In the genomic region with DNA sequence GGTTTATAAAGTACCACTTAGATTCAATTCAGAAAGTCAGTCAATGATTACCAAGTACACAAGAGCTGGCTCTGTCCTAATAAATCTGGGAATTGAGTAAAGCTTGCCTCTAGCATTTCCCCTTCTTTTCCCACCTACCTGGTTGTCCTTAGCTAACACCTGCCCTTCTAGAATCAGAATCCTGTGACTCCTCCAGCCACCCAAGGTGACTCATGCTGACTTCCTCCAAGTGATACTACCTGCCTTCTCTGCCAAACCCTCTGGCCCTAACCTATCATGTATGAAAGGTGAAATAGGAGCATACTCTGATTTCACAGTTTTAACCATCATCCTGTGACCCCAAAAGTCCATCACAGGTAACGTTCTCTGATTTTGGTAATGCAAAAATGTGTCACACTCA, we compare ENCODE assay signal across 22 cellular contexts.
DNase-seq lines count a peak whose midpoint lies in the region; ATAC-seq and TF ChIP-seq lines count a peak whose summit lies in the region.
"Had no signal": no experiment of that assay in that cellular context is flagged by ENCODE, and none has a peak within 500 bp of the region (broad histone marks: within the 10 kb centered on the region; RNA-seq: fewer than 3 reads in every experiment).

No MANE protein-coding gene starts in this region.

- H3K27me3 Mint-ChIP-seq in MCF 10A (ENCODE audit: insufficient read depth, unreplicated experiment) = no peaks in the 10 kb centered on the region
- H3K27me3 Mint-ChIP-seq: activated CD4-positive, alpha-beta T cell treated with anti-CD3 and anti-CD28 coated beads, Interleukin-2, amount 10 ng/mL, durations not matched to agents 7 days and 5 days; CD4-positive, alpha-beta T cell; dendritic cell treated with granulocyte-macrophage colony-stimulating factor and Interleukin-4, amounts not matched to agents 40 ng/mL and 50 ng/mL, for 4 days had no signal

- H3K4me3 ChIP-seq in breast epithelium = no peak overlapping the region
- no peak overlapping the region for H3K4me3 ChIP-seq in duodenal mucosa (ENCODE audit: low read depth in 1 of 2, low read length in 2 of 2)
- H3K4me3 ChIP-seq in left lung = no peak overlapping the region
- no peak overlapping the region for H3K4me3 ChIP-seq in upper lobe of right lung
- H3K4me3 ChIP-seq in sigmoid colon = no peak overlapping the region
- H3K4me3 ChIP-seq: ascending aorta, prostate gland, vagina had no signal

- CTCF ChIA-PET in MCF 10A (lab: Yijun Ruan, JAX) = interaction anchor here (0.6 kb wide), 1 partner anchor 71 kb away, joined by 4 read pairs; no protein-coding TSS in a partner anchor

- H3K36me3 ChIP-seq in breast epithelium (no peaks in the 10 kb centered on the region), duodenal mucosa (ENCODE audit: control insufficient read depth in 1 of 2, insufficient read depth in 2 of 2, low read length in 2 of 2) (no peaks in the 10 kb centered on the region), left lung (no peaks in the 10 kb centered on the region), upper lobe of right lung (no peaks in the 10 kb centered on the region), sigmoid colon (no peaks in the 10 kb centered on the region)
- H3K36me3 ChIP-seq: ascending aorta, prostate gland, vagina had no signal

- H3K9me3 ChIP-seq in breast epithelium (no peaks in the 10 kb centered on the region), duodenal mucosa (ENCODE audit: control insufficient read depth in 1 of 2, low read length in 2 of 2) (no peaks in the 10 kb centered on the region), left lung (no peaks in the 10 kb centered on the region), upper lobe of right lung (no peaks in the 10 kb centered on the region), sigmoid colon (no peaks in the 10 kb centered on the region)
- H3K9me3 ChIP-seq: ascending aorta, prostate gland, vagina had no signal

- no peak overlapping the region for H3K9ac ChIP-seq in duodenal mucosa (ENCODE audit: low read depth in 1 of 2, low read length in 2 of 2)

- DNase-seq in MCF 10A (ENCODE audit: unreplicated experiment) (peak; percentile 88), breast epithelium (ENCODE audit: low spot score in 2 of 2) (no peak), left lung (peak in 1 of 2 donors; percentile 34), upper lobe of right lung (no peak), SHP77 treated with DMSO at 0.1 percent for 48 hours (lab: John Stamatoyannopoulos, UW) (no peak), sigmoid colon (no peak)
- DNase-seq in stimulated activated naive CD4-positive, alpha-beta T cell (lab: John Stamatoyannopoulos, UW) = no peak
- DNase-seq: ACHN; activated CD4-positive, alpha-beta T cell treated with anti-CD3 and anti-CD28 coated beads, Interleukin-2, amount 10 ng/mL, durations not matched to agents 7 days and 5 days; activated naive CD4-positive, alpha-beta T cell treated with anti-CD3 and anti-CD28 coated beads for 36 hours; CD4-positive, alpha-beta T cell; Karpas-422; NCI-H1436; NCI-H446 treated with DMSO at 0.1 percent for 48 hours; stimulated activated naive CD8-positive, alpha-beta T cell treated with anti-CD3 and anti-CD28 coated beads, Interleukin-15, Interleukin-2, amounts not matched to agents 100 U/mL and 50 U/mL, for 24 hours had no signal

- no peaks in the 10 kb centered on the region for H3K27me3 ChIP-seq in breast epithelium
- H3K27me3 ChIP-seq in duodenal mucosa (ENCODE audit: control insufficient read depth in 1 of 2, insufficient read depth in 2 of 2, low read length in 2 of 2) = no peaks in the 10 kb centered on the region
- H3K27me3 ChIP-seq in left lung = no peaks in the 10 kb centered on the region
- H3K27me3 ChIP-seq in upper lobe of right lung = no peaks in the 10 kb centered on the region
- no peaks in the 10 kb centered on the region for H3K27me3 ChIP-seq in sigmoid colon
- H3K27me3 ChIP-seq: ascending aorta, vagina had no signal

- TF ChIP-seq CTCF in MCF 10A (IDR thresholded peaks at IDR 0.05; ENCODE audit: unreplicated experiment) (no peak), breast epithelium (IDR thresholded peaks at IDR 0.05) (no peak), left lung (IDR thresholded peaks at IDR 0.05) (no peak), upper lobe of right lung (IDR thresholded peaks at IDR 0.05) (no peak), sigmoid colon (IDR thresholded peaks at IDR 0.05) (no peak)

- TF ChIP-seq POLR2A in breast epithelium (IDR thresholded peaks at IDR 0.05) = no peak
- no peak for TF ChIP-seq POLR2A in sigmoid colon (IDR thresholded peaks at IDR 0.05)

- H3K4me1 ChIP-seq in breast epithelium = no peaks in the 10 kb centered on the region
- peaks cover 6 to 29% of the 10 kb centered on the region in 2 donors for H3K4me1 ChIP-seq in duodenal mucosa (ENCODE audit: control insufficient read depth in 1 of 2, insufficient read depth in 2 of 2, low read length in 2 of 2)
- H3K4me1 ChIP-seq in left lung = no peaks in the 10 kb centered on the region
- H3K4me1 ChIP-seq in upper lobe of right lung = no peaks in the 10 kb centered on the region
- H3K4me1 ChIP-seq in sigmoid colon = no peaks in the 10 kb centered on the region
- H3K4me1 ChIP-seq: ascending aorta, prostate gland, vagina had no signal

- 45 to 73% methylated on average over 1 of the region's 1 CpG for WGBS in sigmoid colon, 2 donors

- H3K27ac ChIP-seq in breast epithelium (no peak overlapping the region), duodenal mucosa (ENCODE audit: low read depth, low read length) (peak overlapping the region; percentile 24), left lung (peak overlapping the region in 1 of 2 donors; percentile 34), upper lobe of right lung (no peak overlapping the region), sigmoid colon (no peak overlapping the region)
- H3K27ac ChIP-seq: ascending aorta, prostate gland, vagina had no signal

- no peaks in the 10 kb centered on the region for H3K9me3 Mint-ChIP-seq in MCF 10A (ENCODE audit: unreplicated experiment)
- H3K9me3 Mint-ChIP-seq: activated CD4-positive, alpha-beta T cell treated with anti-CD3 and anti-CD28 coated beads, Interleukin-2, amount 10 ng/mL, durations not matched to agents 7 days and 5 days; activated naive CD4-positive, alpha-beta T cell treated with anti-CD3 and anti-CD28 coated beads for 36 hours; CD4-positive, alpha-beta T cell; dendritic cell treated with granulocyte-macrophage colony-stimulating factor and Interleukin-4, amounts not matched to agents 40 ng/mL and 50 ng/mL, for 4 days had no signal

- peaks cover 21% of the 10 kb centered on the region for H3K4me1 Mint-ChIP-seq in MCF 10A (ENCODE audit: insufficient read depth, unreplicated experiment)

- no TSS peak for BruUV-seq in MCF 10A (replicated peaks; lab: Mats Ljungman, UMichigan)

- no peak overlapping the region for H3K27ac Mint-ChIP-seq in MCF 10A (ENCODE audit: low read depth, unreplicated experiment)
- H3K27ac Mint-ChIP-seq: activated CD4-positive, alpha-beta T cell treated with anti-CD3 and anti-CD28 coated beads, Interleukin-2, amount 10 ng/mL, durations not matched to agents 7 days and 5 days; activated naive CD4-positive, alpha-beta T cell treated with anti-CD3 and anti-CD28 coated beads for 36 hours; CD4-positive, alpha-beta T cell; dendritic cell treated with granulocyte-macrophage colony-stimulating factor and Interleukin-4, amounts not matched to agents 40 ng/mL and 50 ng/mL, for 4 days had no signal

- intact Hi-C loops in MCF 10A (cut with micrococcal nuclease) = no loop called here
- intact Hi-C loops in breast epithelium (cut with DNase I; ENCODE audit: low total_unique reads) = no loop called here
- intact Hi-C loops in left lung (cut with DNase I) = no loop called here
- intact Hi-C loops in upper lobe of right lung (cut with DNase I) = no loop called here
- intact Hi-C loops in sigmoid colon (cut with DNase I) = no loop called here

- TF ChIP-seq EP300 in sigmoid colon (IDR thresholded peaks at IDR 0.05) = no peak

- POLR2A ChIA-PET in MCF 10A (lab: Yijun Ruan, JAX) = interaction anchor here (0.7 to 2.5 kb wide), 3 partner anchors 10 to 152 kb away, joined by 3 to 7 read pairs (median 5); no protein-coding TSS in a partner anchor

- no peak overlapping the region for H3K4me3 Mint-ChIP-seq in MCF 10A (ENCODE audit: unreplicated experiment)
- H3K4me3 Mint-ChIP-seq: activated CD4-positive, alpha-beta T cell treated with anti-CD3 and anti-CD28 coated beads, Interleukin-2, amount 10 ng/mL, durations not matched to agents 7 days and 5 days; activated naive CD4-positive, alpha-beta T cell treated with anti-CD3 and anti-CD28 coated beads for 36 hours; CD4-positive, alpha-beta T cell; dendritic cell treated with granulocyte-macrophage colony-stimulating factor and Interleukin-4, amounts not matched to agents 40 ng/mL and 50 ng/mL, for 4 days had no signal

- ATAC-seq in left lung (peak; percentile 96), upper lobe of right lung (peak; percentile 76)
- ATAC-seq: left lobe of liver; SK-N-SH treated with all-trans-retinoic acid at 6 μM for 48 hours; stimulated activated naive CD8-positive, alpha-beta T cell treated with anti-CD3 and anti-CD28 coated beads, Interleukin-15, Interleukin-2, amounts not matched to agents 100 U/mL and 50 U/mL, for 24 hours had no signal

- peaks cover 7% of the 10 kb centered on the region for H3K36me3 Mint-ChIP-seq in MCF 10A (ENCODE audit: insufficient read depth, unreplicated experiment)
